ENCODE assay signal across 8 cellular contexts in the genomic region with DNA sequence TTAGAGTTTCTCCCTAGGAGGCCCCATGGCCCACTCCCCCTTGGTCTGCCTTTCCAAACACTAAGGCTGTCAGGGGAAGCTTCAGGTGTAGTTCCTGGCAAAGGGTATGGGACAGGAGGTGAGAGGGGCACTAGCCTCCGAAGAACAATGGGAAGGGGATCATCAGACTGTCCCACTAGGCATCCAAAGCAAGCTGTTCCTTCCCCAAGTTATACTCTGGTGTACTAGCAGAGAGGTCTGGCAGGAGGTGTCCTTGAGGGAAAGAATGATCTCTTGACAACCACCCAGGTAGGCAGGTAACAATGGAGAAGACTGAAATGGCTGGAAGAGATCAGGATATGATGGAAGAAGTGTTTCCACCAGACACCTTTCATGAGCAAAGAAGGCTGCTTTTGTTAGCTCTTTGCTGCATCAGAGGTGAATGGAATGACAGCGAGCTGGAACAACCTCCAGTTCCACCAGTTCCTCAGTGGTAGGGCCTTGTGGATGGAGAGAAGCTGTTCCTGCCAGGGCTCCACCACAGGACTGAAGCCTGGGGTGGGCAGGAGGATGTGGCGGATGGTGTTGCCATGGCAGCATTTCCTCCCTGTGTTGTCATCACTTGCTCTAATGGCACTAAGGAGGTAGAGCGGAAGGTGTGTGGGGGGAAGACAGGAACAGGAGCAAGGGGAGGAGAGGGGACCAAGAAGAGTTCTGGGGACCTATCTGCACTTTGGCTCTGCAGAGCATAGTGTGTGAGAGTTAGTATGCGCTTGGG. TPM values are rescaled to one million over a fixed set of nuclear protein-coding genes. Genes with fewer than 3 reads are reported as not detected.
DNase-seq lines count a peak whose midpoint lies in the region; ATAC-seq and TF ChIP-seq lines count a peak whose summit lies in the region.

No MANE protein-coding gene starts in this region.

- peaks cover 46% of the 10 kb centered on the region for H3K36me3 Mint-ChIP-seq in activated T-helper 17 cell treated with anti-CD3 and anti-CD28 coated beads, Interleukin-2, amount 50 U/mL, for 72 hours (ENCODE audit: low read depth)

- peaks cover 28% of the 10 kb centered on the region for H3K4me1 ChIP-seq in psoas muscle

- ATAC-seq in GM21576 (IDR thresholded peaks at IDR 0.05; ENCODE audit: unreplicated experiment): peak; percentile 39
- ATAC-seq in activated T-helper 17 cell treated with anti-CD3 and anti-CD28 coated beads, Interleukin-2, amount 50 U/mL, for 72 hours (replicated peaks): peak; percentile 68
- ATAC-seq in psoas muscle: no peak

- peak; percentile 85 for DNase-seq in GM10266 (ENCODE audit: extremely low spot score)
- DNase-seq in NCI-H69 (lab: John Stamatoyannopoulos, UW): peak; percentile 50
- no peak for DNase-seq in psoas muscle
- no peak for DNase-seq in T1000 (lab: John Stamatoyannopoulos, UW)
- DNase-seq in NCI-H1694 (lab: John Stamatoyannopoulos, UW): no peak
- no peak for DNase-seq in EL

- no peaks in the 10 kb centered on the region for H3K9me3 ChIP-seq in psoas muscle

- peaks cover 32% of the 10 kb centered on the region for H3K4me1 Mint-ChIP-seq in activated T-helper 17 cell treated with anti-CD3 and anti-CD28 coated beads, Interleukin-2, amount 50 U/mL, for 72 hours

- peaks cover 0 to 49% (median 23%) of the 10 kb centered on the region in 3 donors for H3K27me3 ChIP-seq in psoas muscle (ENCODE audit: insufficient read depth in 3 of 3, low read length in 2 of 3)

- WGBS in psoas muscle, 3 donors: 58 to 66% (median 66%) methylated on average over 5 of the region's 5 CpGs

- peak overlapping the region; percentile 97 for H3K27ac Mint-ChIP-seq in activated T-helper 17 cell treated with anti-CD3 and anti-CD28 coated beads, Interleukin-2, amount 50 U/mL, for 72 hours

- H3K4me3 Mint-ChIP-seq in activated T-helper 17 cell treated with anti-CD3 and anti-CD28 coated beads, Interleukin-2, amount 50 U/mL, for 72 hours: peak overlapping the region; percentile 99

- TF ChIP-seq CTCF in GM10266 (IDR thresholded peaks at IDR 0.05; ENCODE audit: control insufficient read depth, insufficient read depth, low read depth, missing control alignments) (no peak), psoas muscle (IDR thresholded peaks at IDR 0.05) (no peak)

- H3K27me3 Mint-ChIP-seq in activated T-helper 17 cell treated with anti-CD3 and anti-CD28 coated beads, Interleukin-2, amount 50 U/mL, for 72 hours: no peaks in the 10 kb centered on the region

- peaks cover 0 to under 1% of the 10 kb centered on the region in 2 donors for H3K36me3 ChIP-seq in psoas muscle (ENCODE audit: insufficient read depth in 1 of 2, low read depth in 1 of 2)

- no peaks in the 10 kb centered on the region for H3K9me3 Mint-ChIP-seq in activated T-helper 17 cell treated with anti-CD3 and anti-CD28 coated beads, Interleukin-2, amount 50 U/mL, for 72 hours

- H3K27ac ChIP-seq in psoas muscle: peak overlapping the region; percentile 36

- intact Hi-C loops in psoas muscle (cut with DNase I): no loop called here

- H3K4me3 ChIP-seq in psoas muscle: no peak overlapping the region

RNA-seq across cellular contexts. Expression of a gene that starts 2.3 kb away (rescaled TPM):
- 10 to 100 TPM; 34.9 to 52.0 TPM for total RNA-seq in activated T-helper 17 cell treated with anti-CD3 and anti-CD28 coated beads, Interleukin-2, amount 50 U/mL, for 72 hours
- total RNA-seq in psoas muscle: 1 to 10 TPM; 3.5 to 9.6 (median 5.8) TPM
- polyA plus RNA-seq in psoas muscle: 1 to 10 TPM; 2.5 to 3.9 (median 2.9) TPM

RNA-seq across cellular contexts. Expression of a gene that starts 4.0 kb away (rescaled TPM):
- 10 to 100 TPM; 10.7 to 18.7 TPM for total RNA-seq in activated T-helper 17 cell treated with anti-CD3 and anti-CD28 coated beads, Interleukin-2, amount 50 U/mL, for 72 hours
- 10 to 100 TPM; 14.6 to 21.0 (median 18.8) TPM for total RNA-seq in psoas muscle
- polyA plus RNA-seq in psoas muscle: 10 to 100 TPM; 16.8 to 31.2 (median 23.2) TPM

RNA-seq across cellular contexts. Expression of a gene that starts 11.3 kb away (rescaled TPM):
- 100 to 1,000 TPM; 132 to 242 TPM for total RNA-seq in activated T-helper 17 cell treated with anti-CD3 and anti-CD28 coated beads, Interleukin-2, amount 50 U/mL, for 72 hours
- 10 to 100 TPM; 38.0 to 74.1 (median 53.6) TPM for total RNA-seq in psoas muscle
- 100 to 1,000 TPM in 1 of 3 donors, 10 to 100 TPM in 2; 52.8 to 105 (median 56.6) TPM for polyA plus RNA-seq in psoas muscle

RNA-seq across cellular contexts. Expression of a gene that starts 14.1 kb away (rescaled TPM):
- 10 to 100 TPM; 22.5 to 26.9 TPM for total RNA-seq in activated T-helper 17 cell treated with anti-CD3 and anti-CD28 coated beads, Interleukin-2, amount 50 U/mL, for 72 hours
- total RNA-seq in psoas muscle: 1 to 10 TPM; 7.8 to 9.4 (median 8.8) TPM
- 1 to 10 TPM; 5.7 to 8.8 (median 7.2) TPM for polyA plus RNA-seq in psoas muscle

RNA-seq across cellular contexts. Expression of a gene that starts 26.0 kb away (rescaled TPM):
- 10 to 100 TPM; 14.4 to 14.7 TPM for total RNA-seq in activated T-helper 17 cell treated with anti-CD3 and anti-CD28 coated beads, Interleukin-2, amount 50 U/mL, for 72 hours
- total RNA-seq in psoas muscle: under 1 TPM in 3 of 4 donors, not detected in 1; 0.42 to 0.54 (median 0.50) TPM
- polyA plus RNA-seq in psoas muscle: under 1 TPM in 2 of 3 donors, not detected in 1; 0.06 to 0.10 TPM

Comparison
In these comparisons a context has a peak if more than half of its experiments do, and no peak if none do; other contexts are left out.
1. DNase-seq: peak in GM10266 (single experiment) and NCI-H69 (single experiment); none in psoas muscle (0 of 2), T1000 (single experiment), NCI-H1694 (single experiment) and EL (single experiment).
2. ATAC-seq: peak in GM21576 (single experiment) and activated T-helper 17 cell treated with anti-CD3 and anti-CD28 coated beads, Interleukin-2, amount 50 U/mL, for 72 hours (single experiment); none in psoas muscle (0 of 4).